1 cellular context compared by ENCODE assay signal in the genomic region with DNA sequence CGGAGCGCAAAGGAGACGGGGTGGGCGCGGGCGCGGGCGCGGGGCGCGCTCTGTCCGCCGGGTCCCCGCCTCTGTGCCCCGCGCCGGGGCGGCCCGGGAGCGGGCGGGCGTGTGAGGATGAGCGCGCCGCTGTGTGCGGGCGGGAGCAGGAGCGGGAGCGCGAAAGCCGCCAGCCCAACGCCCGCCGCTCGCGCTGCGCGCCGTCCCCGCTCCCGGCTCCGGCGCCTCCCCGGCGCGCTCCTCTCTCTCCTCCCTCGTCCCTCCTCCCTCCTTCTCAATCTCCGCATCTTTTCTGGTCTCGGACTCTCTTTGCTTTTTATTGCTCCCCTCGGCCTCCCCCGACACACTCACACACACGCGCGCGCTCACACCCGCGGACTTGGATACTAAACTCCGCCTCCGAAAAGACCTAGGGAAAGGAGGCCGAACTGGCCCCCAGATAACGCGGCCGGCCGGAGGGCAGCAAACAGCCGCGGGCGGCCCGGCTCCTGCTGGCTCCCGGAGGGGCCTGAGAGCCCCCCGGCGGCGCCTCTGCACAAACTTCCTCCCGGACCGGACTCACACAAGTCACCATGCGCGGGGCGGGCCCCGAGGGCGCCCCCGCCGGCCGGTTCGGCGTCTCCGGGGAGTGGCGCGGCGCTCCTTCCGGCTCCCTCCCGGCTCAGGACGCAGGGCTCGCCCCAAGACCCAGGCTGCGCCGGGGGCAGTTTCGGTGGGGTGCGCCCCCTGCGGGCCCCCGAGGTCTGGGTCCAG.
TF ChIP-seq lines count a peak whose summit lies in the region.

A gene with protein sequence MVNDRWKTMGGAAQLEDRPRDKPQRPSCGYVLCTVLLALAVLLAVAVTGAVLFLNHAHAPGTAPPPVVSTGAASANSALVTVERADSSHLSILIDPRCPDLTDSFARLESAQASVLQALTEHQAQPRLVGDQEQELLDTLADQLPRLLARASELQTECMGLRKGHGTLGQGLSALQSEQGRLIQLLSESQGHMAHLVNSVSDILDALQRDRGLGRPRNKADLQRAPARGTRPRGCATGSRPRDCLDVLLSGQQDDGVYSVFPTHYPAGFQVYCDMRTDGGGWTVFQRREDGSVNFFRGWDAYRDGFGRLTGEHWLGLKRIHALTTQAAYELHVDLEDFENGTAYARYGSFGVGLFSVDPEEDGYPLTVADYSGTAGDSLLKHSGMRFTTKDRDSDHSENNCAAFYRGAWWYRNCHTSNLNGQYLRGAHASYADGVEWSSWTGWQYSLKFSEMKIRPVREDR (minus strand): TSS at position 596 of the 753 bp plus-strand sequence. CDS start 640 bp downstream, outside the sequence.

TF ChIP-seq in HepG2, 621 proteins besides CTCF, POLR2A, EP300 and RAD21 (continues in another document):
- TF ChIP-seq, protein P1, sequence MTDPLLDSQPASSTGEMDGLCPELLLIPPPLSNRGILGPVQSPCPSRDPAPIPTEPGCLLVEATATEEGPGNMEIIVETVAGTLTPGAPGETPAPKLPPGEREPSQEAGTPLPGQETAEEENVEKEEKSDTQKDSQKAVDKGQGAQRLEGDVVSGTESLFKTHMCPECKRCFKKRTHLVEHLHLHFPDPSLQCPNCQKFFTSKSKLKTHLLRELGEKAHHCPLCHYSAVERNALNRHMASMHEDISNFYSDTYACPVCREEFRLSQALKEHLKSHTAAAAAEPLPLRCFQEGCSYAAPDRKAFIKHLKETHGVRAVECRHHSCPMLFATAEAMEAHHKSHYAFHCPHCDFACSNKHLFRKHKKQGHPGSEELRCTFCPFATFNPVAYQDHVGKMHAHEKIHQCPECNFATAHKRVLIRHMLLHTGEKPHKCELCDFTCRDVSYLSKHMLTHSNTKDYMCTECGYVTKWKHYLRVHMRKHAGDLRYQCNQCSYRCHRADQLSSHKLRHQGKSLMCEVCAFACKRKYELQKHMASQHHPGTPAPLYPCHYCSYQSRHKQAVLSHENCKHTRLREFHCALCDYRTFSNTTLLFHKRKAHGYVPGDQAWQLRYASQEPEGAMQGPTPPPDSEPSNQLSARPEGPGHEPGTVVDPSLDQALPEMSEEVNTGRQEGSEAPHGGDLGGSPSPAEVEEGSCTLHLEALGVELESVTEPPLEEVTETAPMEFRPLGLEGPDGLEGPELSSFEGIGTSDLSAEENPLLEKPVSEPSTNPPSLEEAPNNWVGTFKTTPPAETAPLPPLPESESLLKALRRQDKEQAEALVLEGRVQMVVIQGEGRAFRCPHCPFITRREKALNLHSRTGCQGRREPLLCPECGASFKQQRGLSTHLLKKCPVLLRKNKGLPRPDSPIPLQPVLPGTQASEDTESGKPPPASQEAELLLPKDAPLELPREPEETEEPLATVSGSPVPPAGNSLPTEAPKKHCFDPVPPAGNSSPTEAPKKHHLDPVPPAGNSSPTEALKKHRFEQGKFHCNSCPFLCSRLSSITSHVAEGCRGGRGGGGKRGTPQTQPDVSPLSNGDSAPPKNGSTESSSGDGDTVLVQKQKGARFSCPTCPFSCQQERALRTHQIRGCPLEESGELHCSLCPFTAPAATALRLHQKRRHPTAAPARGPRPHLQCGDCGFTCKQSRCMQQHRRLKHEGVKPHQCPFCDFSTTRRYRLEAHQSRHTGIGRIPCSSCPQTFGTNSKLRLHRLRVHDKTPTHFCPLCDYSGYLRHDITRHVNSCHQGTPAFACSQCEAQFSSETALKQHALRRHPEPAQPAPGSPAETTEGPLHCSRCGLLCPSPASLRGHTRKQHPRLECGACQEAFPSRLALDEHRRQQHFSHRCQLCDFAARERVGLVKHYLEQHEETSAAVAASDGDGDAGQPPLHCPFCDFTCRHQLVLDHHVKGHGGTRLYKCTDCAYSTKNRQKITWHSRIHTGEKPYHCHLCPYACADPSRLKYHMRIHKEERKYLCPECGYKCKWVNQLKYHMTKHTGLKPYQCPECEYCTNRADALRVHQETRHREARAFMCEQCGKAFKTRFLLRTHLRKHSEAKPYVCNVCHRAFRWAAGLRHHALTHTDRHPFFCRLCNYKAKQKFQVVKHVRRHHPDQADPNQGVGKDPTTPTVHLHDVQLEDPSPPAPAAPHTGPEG (CRISPR knock-in tag; IDR thresholded peaks at IDR 0.05): peak; percentile 27; the same call in 1 of the 2 replicates
- TF ChIP-seq, protein P2, sequence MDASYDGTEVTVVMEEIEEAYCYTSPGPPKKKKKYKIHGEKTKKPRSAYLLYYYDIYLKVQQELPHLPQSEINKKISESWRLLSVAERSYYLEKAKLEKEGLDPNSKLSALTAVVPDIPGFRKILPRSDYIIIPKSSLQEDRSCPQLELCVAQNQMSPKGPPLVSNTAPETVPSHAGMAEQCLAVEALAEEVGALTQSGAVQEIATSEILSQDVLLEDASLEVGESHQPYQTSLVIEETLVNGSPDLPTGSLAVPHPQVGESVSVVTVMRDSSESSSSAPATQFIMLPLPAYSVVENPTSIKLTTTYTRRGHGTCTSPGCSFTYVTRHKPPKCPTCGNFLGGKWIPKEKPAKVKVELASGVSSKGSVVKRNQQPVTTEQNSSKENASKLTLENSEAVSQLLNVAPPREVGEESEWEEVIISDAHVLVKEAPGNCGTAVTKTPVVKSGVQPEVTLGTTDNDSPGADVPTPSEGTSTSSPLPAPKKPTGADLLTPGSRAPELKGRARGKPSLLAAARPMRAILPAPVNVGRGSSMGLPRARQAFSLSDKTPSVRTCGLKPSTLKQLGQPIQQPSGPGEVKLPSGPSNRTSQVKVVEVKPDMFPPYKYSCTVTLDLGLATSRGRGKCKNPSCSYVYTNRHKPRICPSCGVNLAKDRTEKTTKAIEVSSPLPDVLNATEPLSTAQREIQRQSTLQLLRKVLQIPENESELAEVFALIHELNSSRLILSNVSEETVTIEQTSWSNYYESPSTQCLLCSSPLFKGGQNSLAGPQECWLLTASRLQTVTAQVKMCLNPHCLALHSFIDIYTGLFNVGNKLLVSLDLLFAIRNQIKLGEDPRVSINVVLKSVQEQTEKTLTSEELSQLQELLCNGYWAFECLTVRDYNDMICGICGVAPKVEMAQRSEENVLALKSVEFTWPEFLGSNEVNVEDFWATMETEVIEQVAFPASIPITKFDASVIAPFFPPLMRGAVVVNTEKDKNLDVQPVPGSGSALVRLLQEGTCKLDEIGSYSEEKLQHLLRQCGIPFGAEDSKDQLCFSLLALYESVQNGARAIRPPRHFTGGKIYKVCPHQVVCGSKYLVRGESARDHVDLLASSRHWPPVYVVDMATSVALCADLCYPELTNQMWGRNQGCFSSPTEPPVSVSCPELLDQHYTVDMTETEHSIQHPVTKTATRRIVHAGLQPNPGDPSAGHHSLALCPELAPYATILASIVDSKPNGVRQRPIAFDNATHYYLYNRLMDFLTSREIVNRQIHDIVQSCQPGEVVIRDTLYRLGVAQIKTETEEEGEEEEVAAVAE (CRISPR knock-in tag; IDR thresholded peaks at IDR 0.05; ENCODE audit: borderline replicate concordance): no peak
- no peak for TF ChIP-seq BRD4 (CRISPR knock-in tag; IDR thresholded peaks at IDR 0.05)
- TF ChIP-seq ZNF121 (CRISPR knock-in tag; IDR thresholded peaks at IDR 0.05): no peak
- no peak for TF ChIP-seq HNRNPLL (IDR thresholded peaks at IDR 0.05; ENCODE audit: low read depth, low read length, poor library complexity, severe bottlenecking)
- no peak for TF ChIP-seq RELA (CRISPR knock-in tag; IDR thresholded peaks at IDR 0.05)
- TF ChIP-seq GZF1 (CRISPR knock-in tag; IDR thresholded peaks at IDR 0.05): no peak
- peak; percentile 54; the same call in 1 of the 2 replicates for TF ChIP-seq ZNF777 (CRISPR knock-in tag; IDR thresholded peaks at IDR 0.05)
- no peak for TF ChIP-seq PHB2 (IDR thresholded peaks at IDR 0.05; ENCODE audit: partially characterized antibody)
- no peak for TF ChIP-seq ZNF296 (CRISPR knock-in tag; conservative IDR thresholded peaks at IDR 0.05)
- no peak for TF ChIP-seq CHD4 (IDR thresholded peaks at IDR 0.05; ENCODE audit: borderline replicate concordance, low read length)
- TF ChIP-seq ATM (IDR thresholded peaks at IDR 0.05; ENCODE audit: borderline replicate concordance): no peak
- TF ChIP-seq, protein P3, sequence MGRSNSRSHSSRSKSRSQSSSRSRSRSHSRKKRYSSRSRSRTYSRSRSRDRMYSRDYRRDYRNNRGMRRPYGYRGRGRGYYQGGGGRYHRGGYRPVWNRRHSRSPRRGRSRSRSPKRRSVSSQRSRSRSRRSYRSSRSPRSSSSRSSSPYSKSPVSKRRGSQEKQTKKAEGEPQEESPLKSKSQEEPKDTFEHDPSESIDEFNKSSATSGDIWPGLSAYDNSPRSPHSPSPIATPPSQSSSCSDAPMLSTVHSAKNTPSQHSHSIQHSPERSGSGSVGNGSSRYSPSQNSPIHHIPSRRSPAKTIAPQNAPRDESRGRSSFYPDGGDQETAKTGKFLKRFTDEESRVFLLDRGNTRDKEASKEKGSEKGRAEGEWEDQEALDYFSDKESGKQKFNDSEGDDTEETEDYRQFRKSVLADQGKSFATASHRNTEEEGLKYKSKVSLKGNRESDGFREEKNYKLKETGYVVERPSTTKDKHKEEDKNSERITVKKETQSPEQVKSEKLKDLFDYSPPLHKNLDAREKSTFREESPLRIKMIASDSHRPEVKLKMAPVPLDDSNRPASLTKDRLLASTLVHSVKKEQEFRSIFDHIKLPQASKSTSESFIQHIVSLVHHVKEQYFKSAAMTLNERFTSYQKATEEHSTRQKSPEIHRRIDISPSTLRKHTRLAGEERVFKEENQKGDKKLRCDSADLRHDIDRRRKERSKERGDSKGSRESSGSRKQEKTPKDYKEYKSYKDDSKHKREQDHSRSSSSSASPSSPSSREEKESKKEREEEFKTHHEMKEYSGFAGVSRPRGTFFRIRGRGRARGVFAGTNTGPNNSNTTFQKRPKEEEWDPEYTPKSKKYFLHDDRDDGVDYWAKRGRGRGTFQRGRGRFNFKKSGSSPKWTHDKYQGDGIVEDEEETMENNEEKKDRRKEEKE (IDR thresholded peaks at IDR 0.05): no peak
- TF ChIP-seq, protein P4, sequence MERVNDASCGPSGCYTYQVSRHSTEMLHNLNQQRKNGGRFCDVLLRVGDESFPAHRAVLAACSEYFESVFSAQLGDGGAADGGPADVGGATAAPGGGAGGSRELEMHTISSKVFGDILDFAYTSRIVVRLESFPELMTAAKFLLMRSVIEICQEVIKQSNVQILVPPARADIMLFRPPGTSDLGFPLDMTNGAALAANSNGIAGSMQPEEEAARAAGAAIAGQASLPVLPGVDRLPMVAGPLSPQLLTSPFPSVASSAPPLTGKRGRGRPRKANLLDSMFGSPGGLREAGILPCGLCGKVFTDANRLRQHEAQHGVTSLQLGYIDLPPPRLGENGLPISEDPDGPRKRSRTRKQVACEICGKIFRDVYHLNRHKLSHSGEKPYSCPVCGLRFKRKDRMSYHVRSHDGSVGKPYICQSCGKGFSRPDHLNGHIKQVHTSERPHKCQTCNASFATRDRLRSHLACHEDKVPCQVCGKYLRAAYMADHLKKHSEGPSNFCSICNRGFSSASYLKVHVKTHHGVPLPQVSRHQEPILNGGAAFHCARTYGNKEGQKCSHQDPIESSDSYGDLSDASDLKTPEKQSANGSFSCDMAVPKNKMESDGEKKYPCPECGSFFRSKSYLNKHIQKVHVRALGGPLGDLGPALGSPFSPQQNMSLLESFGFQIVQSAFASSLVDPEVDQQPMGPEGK (CRISPR knock-in tag; IDR thresholded peaks at IDR 0.05): peak; percentile 61
- TF ChIP-seq ZSCAN30 (CRISPR knock-in tag; IDR thresholded peaks at IDR 0.05): no peak
- TF ChIP-seq SRY (CRISPR knock-in tag; IDR thresholded peaks at IDR 0.05): no peak
- 0 out of 2 replicates have a peak, but pooled peaks have one; percentile 18 for TF ChIP-seq MTA1 (CRISPR knock-in tag; IDR thresholded peaks at IDR 0.05; ENCODE audit: borderline replicate concordance)
- peak; percentile 87 for TF ChIP-seq ZNF263 (CRISPR knock-in tag; IDR thresholded peaks at IDR 0.05)
- TF ChIP-seq NR2C2 (CRISPR knock-in tag; IDR thresholded peaks at IDR 0.05; ENCODE audit: borderline replicate concordance): no peak
- no peak for TF ChIP-seq NFE2 (CRISPR knock-in tag; IDR thresholded peaks at IDR 0.05)
- TF ChIP-seq ZNF326 (CRISPR knock-in tag; IDR thresholded peaks at IDR 0.05; ENCODE audit: borderline replicate concordance): no peak
- no peak for TF ChIP-seq GATAD1 (CRISPR knock-in tag; IDR thresholded peaks at IDR 0.05)
- TF ChIP-seq ZBTB21 (CRISPR knock-in tag; IDR thresholded peaks at IDR 0.05): no peak
- TF ChIP-seq SNAI1 (CRISPR knock-in tag; IDR thresholded peaks at IDR 0.05; ENCODE audit: borderline replicate concordance): no peak
- no peak for TF ChIP-seq ZNF816 (CRISPR knock-in tag; IDR thresholded peaks at IDR 0.05; ENCODE audit: borderline replicate concordance)
- TF ChIP-seq ZNF251 (CRISPR knock-in tag; IDR thresholded peaks at IDR 0.05): no peak
- no peak for TF ChIP-seq ZNF614 (CRISPR knock-in tag; IDR thresholded peaks at IDR 0.05; ENCODE audit: borderline replicate concordance)
- TF ChIP-seq PCBP2 (optimal IDR thresholded peaks at IDR 0.05; ENCODE audit: low read depth, low read length, poor library complexity, severe bottlenecking): no peak
- no peak for TF ChIP-seq DNMT1 (CRISPR knock-in tag; IDR thresholded peaks at IDR 0.05)
- no peak for TF ChIP-seq TGIF2 (CRISPR knock-in tag; IDR thresholded peaks at IDR 0.05)
- TF ChIP-seq, protein P5, sequence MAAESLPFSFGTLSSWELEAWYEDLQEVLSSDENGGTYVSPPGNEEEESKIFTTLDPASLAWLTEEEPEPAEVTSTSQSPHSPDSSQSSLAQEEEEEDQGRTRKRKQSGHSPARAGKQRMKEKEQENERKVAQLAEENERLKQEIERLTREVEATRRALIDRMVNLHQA (CRISPR knock-in tag; IDR thresholded peaks at IDR 0.05): no peak
- TF ChIP-seq, protein P6, sequence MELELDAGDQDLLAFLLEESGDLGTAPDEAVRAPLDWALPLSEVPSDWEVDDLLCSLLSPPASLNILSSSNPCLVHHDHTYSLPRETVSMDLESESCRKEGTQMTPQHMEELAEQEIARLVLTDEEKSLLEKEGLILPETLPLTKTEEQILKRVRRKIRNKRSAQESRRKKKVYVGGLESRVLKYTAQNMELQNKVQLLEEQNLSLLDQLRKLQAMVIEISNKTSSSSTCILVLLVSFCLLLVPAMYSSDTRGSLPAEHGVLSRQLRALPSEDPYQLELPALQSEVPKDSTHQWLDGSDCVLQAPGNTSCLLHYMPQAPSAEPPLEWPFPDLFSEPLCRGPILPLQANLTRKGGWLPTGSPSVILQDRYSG (CRISPR knock-in tag; IDR thresholded peaks at IDR 0.05): no peak
